Comparison of ENCODE assay signal across 10 cellular contexts in the genomic region with DNA sequence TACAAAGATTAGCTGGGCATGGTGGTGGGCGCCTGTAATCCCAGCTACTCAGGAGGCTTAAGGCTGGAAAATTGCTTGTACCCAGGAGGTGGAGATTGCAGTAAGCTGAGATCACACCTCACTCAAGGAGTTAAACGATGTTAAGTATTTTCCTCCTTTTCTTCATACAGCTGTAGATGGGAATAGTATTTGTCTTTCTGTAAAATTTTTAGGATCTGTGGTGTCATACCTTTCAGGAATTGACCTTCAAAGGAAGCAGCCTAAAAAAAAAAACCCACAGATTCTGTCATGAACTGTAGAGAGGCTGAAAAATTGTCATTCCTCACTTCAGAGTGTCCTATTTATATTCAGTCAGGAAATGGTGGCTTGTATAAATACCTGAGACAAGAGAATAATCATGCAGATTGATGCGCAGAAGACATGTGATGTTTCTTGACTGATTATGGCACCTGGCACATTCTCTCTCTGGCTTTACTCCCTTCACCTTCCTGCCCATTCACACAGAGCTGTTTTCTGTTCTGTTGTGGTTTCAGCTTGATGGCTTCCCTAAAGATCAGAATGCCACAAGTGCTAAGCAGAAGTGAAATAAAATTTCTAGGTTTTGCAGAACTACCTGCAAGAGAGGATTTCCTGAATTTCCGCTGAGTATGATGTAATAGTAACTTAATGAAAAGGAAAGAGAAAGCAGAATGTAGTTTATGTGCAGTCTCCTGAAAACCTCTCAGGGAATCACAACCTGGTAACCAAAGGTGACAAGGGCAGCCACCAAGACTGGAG. TPM values are rescaled to one million over a fixed set of nuclear protein-coding genes. Genes with fewer than 3 reads are reported as not detected.
DNase-seq lines count a peak whose midpoint lies in the region; ATAC-seq, FAIRE-seq and TF ChIP-seq lines count a peak whose summit lies in the region.
"Had no signal": no experiment of that assay in that cellular context is flagged by ENCODE, and none has a peak within 500 bp of the region (broad histone marks: within the 10 kb centered on the region; RNA-seq: fewer than 3 reads in every experiment).

No MANE protein-coding gene starts in this region.

- H3K36me3 ChIP-seq in suprapubic skin: no peaks in the 10 kb centered on the region
- H3K36me3 ChIP-seq: heart left ventricle had no signal

- peaks cover 16% of the 10 kb centered on the region for H3K4me1 Mint-ChIP-seq in activated naive CD8-positive, alpha-beta T cell (ENCODE audit: low read depth)

- no peaks in the 10 kb centered on the region for H3K9me3 Mint-ChIP-seq in activated naive CD8-positive, alpha-beta T cell (ENCODE audit: low read depth)

- H3K9me3 ChIP-seq in suprapubic skin: peaks cover 6% of the 10 kb centered on the region

- TF ChIP-seq EP300 in suprapubic skin (IDR thresholded peaks at IDR 0.05): no peak

- no peak for TF ChIP-seq CTCF in GM13977 (IDR thresholded peaks at IDR 0.05; ENCODE audit: extremely low read depth, insufficient read depth, missing control alignments)
- TF ChIP-seq CTCF in foreskin keratinocyte (conservative IDR thresholded peaks at IDR 0.05): no peak
- TF ChIP-seq CTCF in suprapubic skin (IDR thresholded peaks at IDR 0.05): no peak

- H3K4me1 ChIP-seq in foreskin keratinocyte: no peaks in the 10 kb centered on the region
- no peaks in the 10 kb centered on the region for H3K4me1 ChIP-seq in suprapubic skin

- WGBS in suprapubic skin: 91% methylated on average over 4 of the region's 4 CpGs

- in situ Hi-C loops in GM13977 (cut with MboI; ENCODE audit: low pct_unique_long_range_greater_than_20kb, low sequenced_read_pairs, unreplicated experiment): loop anchor here (10.0 to 25.0 kb wide), 2 partner anchors 109 to 207 kb away; a partner anchor contains a TSS

- peak overlapping the region; percentile 42 for H3K27ac Mint-ChIP-seq in activated naive CD8-positive, alpha-beta T cell

- H3K27ac ChIP-seq in foreskin keratinocyte: no peak overlapping the region
- H3K27ac ChIP-seq in suprapubic skin: no peak overlapping the region
- H3K27ac ChIP-seq: heart left ventricle had no signal

- TF ChIP-seq POLR2A in suprapubic skin (IDR thresholded peaks at IDR 0.05): no peak

- H3K27me3 Mint-ChIP-seq in activated naive CD8-positive, alpha-beta T cell: no peaks in the 10 kb centered on the region

- no peak for FAIRE-seq in urothelium cell line (lab: Jason Lieb, UNC)

- DNase-seq in GM13977 (ENCODE audit: low spot score) (peak; percentile 16), urothelium cell line (ENCODE audit: low spot score) (no peak), foreskin keratinocyte (no peak), suprapubic skin (ENCODE audit: low spot score in 2 of 2) (no peak), NCI-H2029 treated with DMSO at 0.1 percent for 48 hours (lab: John Stamatoyannopoulos, UW) (no peak)
- DNase-seq: heart left ventricle had no signal

- H3K27me3 ChIP-seq in foreskin keratinocyte: peaks cover 13% of the 10 kb centered on the region
- H3K27me3 ChIP-seq in suprapubic skin: peaks cover 5% of the 10 kb centered on the region

- peak overlapping the region; percentile 38 for H3K4me3 Mint-ChIP-seq in activated naive CD8-positive, alpha-beta T cell

- H3K36me3 Mint-ChIP-seq in activated naive CD8-positive, alpha-beta T cell: no peaks in the 10 kb centered on the region

- peak; percentile 91 for ATAC-seq in GM21367 (IDR thresholded peaks at IDR 0.05; ENCODE audit: unreplicated experiment)
- ATAC-seq in HG03342 (IDR thresholded peaks at IDR 0.05; ENCODE audit: unreplicated experiment): peak; percentile 92
- ATAC-seq in foreskin keratinocyte: no peak

- H3K4me3 ChIP-seq in suprapubic skin: no peak overlapping the region
- H3K4me3 ChIP-seq: heart left ventricle had no signal

RNA-seq across cellular contexts. Expression of a gene that starts 3.8 kb away (rescaled TPM):
- total RNA-seq in foreskin keratinocyte (not detected in 2 replicates), suprapubic skin (not detected)
- polyA plus RNA-seq in foreskin keratinocyte: not detected in 2 replicates
- total RNA-seq: heart left ventricle had no signal
- polyA plus RNA-seq: adipose tissue, heart left ventricle had no signal

RNA-seq across cellular contexts. Expression of a gene that starts 35.1 kb away (rescaled TPM):
- total RNA-seq in foreskin keratinocyte: not detected in 2 replicates
- polyA plus RNA-seq in foreskin keratinocyte: not detected in 2 replicates
- total RNA-seq in suprapubic skin: not detected
- total RNA-seq: heart left ventricle had no signal
- polyA plus RNA-seq: adipose tissue, heart left ventricle had no signal

RNA-seq across cellular contexts. Expression of a gene that starts 38.1 kb away (rescaled TPM):
- total RNA-seq in foreskin keratinocyte (1.4 and 1.9 TPM in 2 replicates), suprapubic skin (not detected)
- 0.30 and 0.60 TPM in 2 replicates for polyA plus RNA-seq in foreskin keratinocyte
- polyA plus RNA-seq: adipose tissue, heart left ventricle had no signal

RNA-seq across cellular contexts. Expression of a gene that starts 58.8 kb away (rescaled TPM):
- total RNA-seq in foreskin keratinocyte (not detected in 2 replicates), suprapubic skin (not detected)
- not detected in 2 replicates for polyA plus RNA-seq in foreskin keratinocyte
- total RNA-seq: heart left ventricle had no signal
- polyA plus RNA-seq: heart left ventricle had no signal
